Comparison of ENCODE assay signal across 8 cellular contexts in genomic region chr12:55847603-55848329, GRCh38. TPM values are rescaled to one million over a fixed set of nuclear protein-coding genes. Genes with fewer than 3 reads are reported as not detected.
DNase-seq lines count a peak whose midpoint lies in the region; ATAC-seq, FAIRE-seq and TF ChIP-seq lines count a peak whose summit lies in the region.

No MANE protein-coding gene starts in this region.

- no peaks in the 10 kb centered on the region for H3K36me3 ChIP-seq in GM12878 (ENCODE audit: control insufficient read depth in 2 of 2, insufficient read depth in 2 of 2, low read length in 1 of 2)
- no peaks in the 10 kb centered on the region for H3K36me3 ChIP-seq in kidney epithelial cell (ENCODE audit: control insufficient read depth, insufficient read depth, low read length)

- RAD21 ChIA-PET in GM12878 (lab: Charles Lee; ENCODE audit: unreplicated experiment) = interaction anchor here (0.9 to 1.3 kb wide), 2 partner anchors 23 to 31 kb away, joined by 3 to 4 read pairs; no protein-coding TSS in a partner anchor

- SMC1A ChIA-PET in GM12878 (lab: Charles Lee; ENCODE audit: uncharacterized antibody, unreplicated experiment) = interaction anchor here (1.0 to 1.4 kb wide), 4 partner anchors 13 to 110 kb away, joined by 3 to 4 read pairs (median 4); no protein-coding TSS in a partner anchor

- ATAC-seq in GM12878 (peak; percentile 36), HG02938 (IDR thresholded peaks at IDR 0.05; ENCODE audit: unreplicated experiment) (no peak)
- peak; percentile 81 for ATAC-seq in stimulated activated effector memory CD8-positive, alpha-beta T cell treated with anti-CD3 and anti-CD28 coated beads, Interleukin-12 subunit alpha, Interleukin-12 subunit beta, amount 100 ng/mL, for 72 hours

- POLR2A ChIA-PET in GM12878 (lab: Charles Lee) = interaction anchor here (0.6 kb wide), 1 partner anchor 277 kb away, joined by 5 read pairs; no protein-coding TSS in a partner anchor

- no peaks in the 10 kb centered on the region for H3K27me3 Mint-ChIP-seq in activated naive CD4-positive, alpha-beta T cell treated with anti-CD3 and anti-CD28 coated beads for 36 hours (ENCODE audit: low read depth)
- H3K27me3 Mint-ChIP-seq in activated naive CD4-positive, alpha-beta T cell treated with anti-CD3 and anti-CD28 coated beads, Interleukin-2, amount 10 ng/mL, durations not matched to agents 7 days and 5 days = peaks cover 62% of the 10 kb centered on the region

- H3K4me3 ChIP-seq in GM12878 (no peak overlapping the region), kidney epithelial cell (ENCODE audit: low read depth, low read length) (no peak overlapping the region)

- CTCF ChIA-PET in activated naive CD4-positive, alpha-beta T cell treated with anti-CD3 and anti-CD28 coated beads for 36 hours (lab: Charles Lee) = interaction anchor here (1.1 kb wide), 1 partner anchor 33 kb away, joined by 3 read pairs; no protein-coding TSS in a partner anchor
- CTCF ChIA-PET in activated naive CD4-positive, alpha-beta T cell treated with anti-CD3 and anti-CD28 coated beads, Interleukin-2, amount 10 ng/mL, durations not matched to agents 7 days and 5 days (lab: Charles Lee) = interaction anchor here (1.6 kb wide), 1 partner anchor 109 kb away, joined by 5 read pairs; no protein-coding TSS in a partner anchor
- CTCF ChIA-PET in GM12878 (lab: Yijun Ruan, JAX) = interaction anchor here (0.7 to 1.3 kb wide), 3 partner anchors 11 to 79 kb away, joined by 3 read pairs; no protein-coding TSS in a partner anchor

- no peaks in the 10 kb centered on the region for H3K9me3 ChIP-seq in GM12878 (replicated peaks; ENCODE audit: control insufficient read depth, insufficient read depth, low read length)

- no peak overlapping the region for H3K9ac ChIP-seq in GM12878 (ENCODE audit: control insufficient read depth, insufficient read depth, low read length)

- H4K20me1 ChIP-seq in GM12878 (ENCODE audit: control insufficient read depth, insufficient read depth) = no peaks in the 10 kb centered on the region

- no peak overlapping the region for H3K4me2 ChIP-seq in GM12878 (ENCODE audit: control insufficient read depth, insufficient read depth)

- TF ChIP-seq CTCF in GM12878 (IDR thresholded peaks at IDR 0.05 in 2 of 3, conservative IDR thresholded peaks at IDR 0.05 in 1 of 3; ENCODE audit: control insufficient read depth in 2 of 3, extremely low read depth in 1 of 3, insufficient read depth in 1 of 3, low read depth in 3 of 3, low read length in 3 of 3) (no peak), kidney epithelial cell (IDR thresholded peaks at IDR 0.05; ENCODE audit: insufficient read depth, low read length, poor library complexity, severe bottlenecking) (no peak)

- H3K4me3 Mint-ChIP-seq in activated naive CD4-positive, alpha-beta T cell treated with anti-CD3 and anti-CD28 coated beads for 36 hours = no peak overlapping the region
- no peak overlapping the region for H3K4me3 Mint-ChIP-seq in activated naive CD4-positive, alpha-beta T cell treated with anti-CD3 and anti-CD28 coated beads, Interleukin-2, amount 10 ng/mL, durations not matched to agents 7 days and 5 days
- H3K4me3 Mint-ChIP-seq in stimulated activated effector memory CD8-positive, alpha-beta T cell treated with anti-CD3 and anti-CD28 coated beads, Interleukin-12 subunit alpha, Interleukin-12 subunit beta, amount 100 ng/mL, for 72 hours = peak overlapping the region; percentile 60

- in situ Hi-C loops in GM12878 (cut with MboI) = no loop called here

- no peaks in the 10 kb centered on the region for H3K9me3 Mint-ChIP-seq in activated naive CD4-positive, alpha-beta T cell treated with anti-CD3 and anti-CD28 coated beads for 36 hours
- no peaks in the 10 kb centered on the region for H3K9me3 Mint-ChIP-seq in activated naive CD4-positive, alpha-beta T cell treated with anti-CD3 and anti-CD28 coated beads, Interleukin-2, amount 10 ng/mL, durations not matched to agents 7 days and 5 days
- no peaks in the 10 kb centered on the region for H3K9me3 Mint-ChIP-seq in stimulated activated effector memory CD8-positive, alpha-beta T cell treated with anti-CD3 and anti-CD28 coated beads, Interleukin-12 subunit alpha, Interleukin-12 subunit beta, amount 100 ng/mL, for 72 hours

- no peak for TF ChIP-seq RAD21 in GM12878 (IDR thresholded peaks at IDR 0.05; ENCODE audit: insufficient read depth, low read depth, low read length)

- H3K4me1 ChIP-seq in GM12878 (ENCODE audit: control insufficient read depth, insufficient read depth, low read length) = no peaks in the 10 kb centered on the region; the same call in 1 of the 2 replicates

- TF ChIP-seq EP300 in GM12878 (IDR thresholded peaks at IDR 0.05; ENCODE audit: borderline replicate concordance in 1 of 2, control insufficient read depth in 1 of 2, low read depth in 2 of 2, low read length in 2 of 2) = no peak

- intact Hi-C loops in activated naive CD4-positive, alpha-beta T cell treated with anti-CD3 and anti-CD28 coated beads for 36 hours (cut with micrococcal nuclease) = no loop called here
- intact Hi-C loops in GM12878 (cut with micrococcal nuclease; ENCODE audit: unreplicated experiment) = no loop called here

- 21% methylated on average over 4 of the region's 6 CpGs for WGBS in GM12878 (ENCODE audit: insufficient coverage, insufficient replicate concordance, low lambda C conversion rate, missing lambda C conversion rate)

- TF ChIP-seq POLR2A in GM12878 (IDR thresholded peaks at IDR 0.05; ENCODE audit: low read depth, low read length) = no peak

- H3K27ac ChIP-seq in GM12878 (ENCODE audit: control insufficient read depth, insufficient read depth) = no peak overlapping the region

- no peak overlapping the region for H2AFZ ChIP-seq in GM12878 (ENCODE audit: control insufficient read depth, low read depth, low read length)

- no peaks in the 10 kb centered on the region for H3K79me2 ChIP-seq in GM12878 (ENCODE audit: control insufficient read depth, insufficient read depth, low read length)

- H3K36me3 Mint-ChIP-seq in activated naive CD4-positive, alpha-beta T cell treated with anti-CD3 and anti-CD28 coated beads for 36 hours (ENCODE audit: low read depth) = no peaks in the 10 kb centered on the region
- H3K36me3 Mint-ChIP-seq in activated naive CD4-positive, alpha-beta T cell treated with anti-CD3 and anti-CD28 coated beads, Interleukin-2, amount 10 ng/mL, durations not matched to agents 7 days and 5 days = no peaks in the 10 kb centered on the region
- H3K36me3 Mint-ChIP-seq in stimulated activated effector memory CD8-positive, alpha-beta T cell treated with anti-CD3 and anti-CD28 coated beads, Interleukin-12 subunit alpha, Interleukin-12 subunit beta, amount 100 ng/mL, for 72 hours = peaks cover 6% of the 10 kb centered on the region

- H3K27ac Mint-ChIP-seq in activated naive CD4-positive, alpha-beta T cell treated with anti-CD3 and anti-CD28 coated beads for 36 hours = peak overlapping the region; percentile 50
- no peak overlapping the region for H3K27ac Mint-ChIP-seq in activated naive CD4-positive, alpha-beta T cell treated with anti-CD3 and anti-CD28 coated beads, Interleukin-2, amount 10 ng/mL, durations not matched to agents 7 days and 5 days
- peak overlapping the region; percentile 97 for H3K27ac Mint-ChIP-seq in stimulated activated effector memory CD8-positive, alpha-beta T cell treated with anti-CD3 and anti-CD28 coated beads, Interleukin-12 subunit alpha, Interleukin-12 subunit beta, amount 100 ng/mL, for 72 hours

- FAIRE-seq in GM12878 (lab: Jason Lieb, UNC) = no peak

- H3K27me3 ChIP-seq in GM12878 (replicated peaks in 1 of 2; ENCODE audit: control insufficient read depth in 2 of 2, insufficient read depth in 2 of 2, low read length in 1 of 2) (peaks cover 0 to 1% of the 10 kb centered on the region in 2 experiments; a peak in 3 of 4 replicates), kidney epithelial cell (ENCODE audit: control insufficient read depth, insufficient read depth, low read length) (no peaks in the 10 kb centered on the region)

- BruUV-seq in GM12878 (replicated peaks; lab: Mats Ljungman, UMichigan) = no TSS peak

- DNase-seq in activated naive CD4-positive, alpha-beta T cell treated with anti-CD3 and anti-CD28 coated beads for 36 hours = peak; percentile 30
- DNase-seq in activated naive CD4-positive, alpha-beta T cell treated with anti-CD3 and anti-CD28 coated beads, Interleukin-2, amount 10 ng/mL, durations not matched to agents 7 days and 5 days = no peak
- DNase-seq in GM12878 (ENCODE audit: low read depth, low spot score) (no peak), kidney epithelial cell (ENCODE audit: low read depth) (peak; percentile 78), NCI-H526 (lab: John Stamatoyannopoulos, UW) (no peak), NCI-H345 treated with DMSO at 0.1 percent for 48 hours (lab: John Stamatoyannopoulos, UW; ENCODE audit: unreplicated experiment) (no peak)
- no peak for DNase-seq in stimulated activated effector memory CD8-positive, alpha-beta T cell treated with anti-CD3 and anti-CD28 coated beads, Interleukin-12 subunit alpha, Interleukin-12 subunit beta, amount 100 ng/mL, for 72 hours (ENCODE audit: low spot score in 2 of 2)

- H3K4me1 Mint-ChIP-seq in activated naive CD4-positive, alpha-beta T cell treated with anti-CD3 and anti-CD28 coated beads for 36 hours (ENCODE audit: low read depth) = peaks cover 10% of the 10 kb centered on the region
- H3K4me1 Mint-ChIP-seq in activated naive CD4-positive, alpha-beta T cell treated with anti-CD3 and anti-CD28 coated beads, Interleukin-2, amount 10 ng/mL, durations not matched to agents 7 days and 5 days = peaks cover 3% of the 10 kb centered on the region
- H3K4me1 Mint-ChIP-seq in stimulated activated effector memory CD8-positive, alpha-beta T cell treated with anti-CD3 and anti-CD28 coated beads, Interleukin-12 subunit alpha, Interleukin-12 subunit beta, amount 100 ng/mL, for 72 hours = peaks cover 12% of the 10 kb centered on the region

RNA-seq across cellular contexts. Expression of gene MMP19, which starts 5.0 kb away (rescaled TPM):
- under 1 TPM in 1 of 2 experiments, not detected in 1; 0.10 TPM for total RNA-seq in activated naive CD4-positive, alpha-beta T cell treated with anti-CD3 and anti-CD28 coated beads for 36 hours
- total RNA-seq in GM12878 (2013; cell fraction: nucleolus; rRNA removed) = not detected in 2 replicates
- not detected in 2 replicates for total RNA-seq in GM12878 (2014; rRNA removed)
- total RNA-seq in GM12878 (2014; rRNA removed; fragmentation: Illumina TruSeq; extraction: Trizol) = not detected in 2 replicates
- total RNA-seq in GM12878 (2021) = not detected in 2 replicates
- not detected for polyA plus RNA-seq in GM12878 (2011; ENCODE audit: low read depth)
- polyA plus RNA-seq in GM12878 (2011; rRNA removed) = not detected in 2 replicates
- 0.03 TPM in 1 of 2 replicates, not detected in the other for polyA plus RNA-seq in GM12878 (2011; cell fraction: cytosol; rRNA removed)
- polyA plus RNA-seq in GM12878 (2011; cell fraction: nucleus; rRNA removed) = 0.06 TPM in 1 of 2 replicates, not detected in the other
- 0.09 and 0.15 TPM in 2 replicates for polyA plus RNA-seq in GM12878 (2012)
- not detected in 2 replicates for polyA plus RNA-seq in GM12878 (2014; fragmentation: Illumina TruSeq; extraction: Trizol)
- polyA plus RNA-seq in GM12878 (2014; fragmentation: Nextera tagmentation; extraction: Ambion mirVana) = under 1 TPM; 0.03 to 0.04 TPM
- 0.04 TPM in 1 of 2 replicates, not detected in the other for polyA plus RNA-seq in GM12878 (2014; rRNA removed)
- polyA plus RNA-seq in GM12878 (2016; fragmentation: Nextera tagmentation; extraction: Ambion mirVana) = not detected
- not detected in 2 replicates for polyA minus RNA-seq in GM12878 (2011; rRNA and poly(A)+ RNA removed)
- polyA minus RNA-seq in GM12878 (2011; cell fraction: cytosol; rRNA and poly(A)+ RNA removed) = not detected in 2 replicates
- polyA minus RNA-seq in GM12878 (2011; cell fraction: nucleus; rRNA and poly(A)+ RNA removed) = not detected in 2 replicates
- total RNA-seq in kidney epithelial cell = 0.07 and 0.08 TPM in 2 replicates

RNA-seq across cellular contexts. Expression of gene DNAJC14, which starts 18.4 kb away (rescaled TPM):
- total RNA-seq in activated naive CD4-positive, alpha-beta T cell treated with anti-CD3 and anti-CD28 coated beads for 36 hours = 10 to 100 TPM; 19.7 to 21.9 TPM
- total RNA-seq in GM12878 (2013; cell fraction: nucleolus; rRNA removed) = 37.3 and 47.3 TPM in 2 replicates
- 36.5 and 40.4 TPM in 2 replicates for total RNA-seq in GM12878 (2014; rRNA removed)
- total RNA-seq in GM12878 (2014; rRNA removed; fragmentation: Illumina TruSeq; extraction: Trizol) = 33.9 and 35.4 TPM in 2 replicates
- 30.9 and 31.2 TPM in 2 replicates for total RNA-seq in GM12878 (2021)
- polyA plus RNA-seq in GM12878 (2011; ENCODE audit: low read depth) = 13.8 TPM
- polyA plus RNA-seq in GM12878 (2011; rRNA removed) = 19.6 and 22.1 TPM in 2 replicates
- polyA plus RNA-seq in GM12878 (2011; cell fraction: cytosol; rRNA removed) = 19.6 and 31.7 TPM in 2 replicates
- polyA plus RNA-seq in GM12878 (2011; cell fraction: nucleus; rRNA removed) = 9.0 and 15.2 TPM in 2 replicates
- polyA plus RNA-seq in GM12878 (2012) = 19.0 and 21.5 TPM in 2 replicates
- polyA plus RNA-seq in GM12878 (2014; fragmentation: Illumina TruSeq; extraction: Trizol) = 32.0 and 37.3 TPM in 2 replicates
- 1 to 10 TPM; 5.7 to 8.7 TPM for polyA plus RNA-seq in GM12878 (2014; fragmentation: Nextera tagmentation; extraction: Ambion mirVana)
- 19.0 and 21.9 TPM in 2 replicates for polyA plus RNA-seq in GM12878 (2014; rRNA removed)
- polyA plus RNA-seq in GM12878 (2016; fragmentation: Nextera tagmentation; extraction: Ambion mirVana) = 10 to 100 TPM; 21.4 to 22.3 TPM
- 17.7 and 18.5 TPM in 2 replicates for polyA minus RNA-seq in GM12878 (2011; rRNA and poly(A)+ RNA removed)
- polyA minus RNA-seq in GM12878 (2011; cell fraction: cytosol; rRNA and poly(A)+ RNA removed) = 11.5 and 17.0 TPM in 2 replicates
- 7.7 and 12.7 TPM in 2 replicates for polyA minus RNA-seq in GM12878 (2011; cell fraction: nucleus; rRNA and poly(A)+ RNA removed)
- total RNA-seq in kidney epithelial cell = 35.3 and 36.9 TPM in 2 replicates

RNA-seq across cellular contexts. Expression of gene ORMDL2, which starts 29.9 kb away (rescaled TPM):
- 10 to 100 TPM; 23.8 to 26.4 TPM for total RNA-seq in activated naive CD4-positive, alpha-beta T cell treated with anti-CD3 and anti-CD28 coated beads for 36 hours
- total RNA-seq in GM12878 (2013; cell fraction: nucleolus; rRNA removed) = 16.9 and 18.8 TPM in 2 replicates
- 26.0 and 33.5 TPM in 2 replicates for total RNA-seq in GM12878 (2014; rRNA removed)
- total RNA-seq in GM12878 (2014; rRNA removed; fragmentation: Illumina TruSeq; extraction: Trizol) = 24.2 and 29.1 TPM in 2 replicates
- 33.7 and 37.6 TPM in 2 replicates for total RNA-seq in GM12878 (2021)
- polyA plus RNA-seq in GM12878 (2011; ENCODE audit: low read depth) = 53.0 TPM
- polyA plus RNA-seq in GM12878 (2011; rRNA removed) = 13.8 and 15.0 TPM in 2 replicates
- 17.5 and 20.8 TPM in 2 replicates for polyA plus RNA-seq in GM12878 (2011; cell fraction: cytosol; rRNA removed)
- polyA plus RNA-seq in GM12878 (2011; cell fraction: nucleus; rRNA removed) = 7.4 and 9.5 TPM in 2 replicates
- polyA plus RNA-seq in GM12878 (2012) = 31.1 and 39.4 TPM in 2 replicates
- polyA plus RNA-seq in GM12878 (2014; fragmentation: Illumina TruSeq; extraction: Trizol) = 34.1 and 44.2 TPM in 2 replicates
- 100 to 1,000 TPM; 123 to 135 TPM for polyA plus RNA-seq in GM12878 (2014; fragmentation: Nextera tagmentation; extraction: Ambion mirVana)
- 24.3 and 27.5 TPM in 2 replicates for polyA plus RNA-seq in GM12878 (2014; rRNA removed)
- 10 to 100 TPM; 86.9 to 96.0 TPM for polyA plus RNA-seq in GM12878 (2016; fragmentation: Nextera tagmentation; extraction: Ambion mirVana)
- 19.4 and 32.5 TPM in 2 replicates for polyA minus RNA-seq in GM12878 (2011; rRNA and poly(A)+ RNA removed)
- 8.0 and 11.1 TPM in 2 replicates for polyA minus RNA-seq in GM12878 (2011; cell fraction: cytosol; rRNA and poly(A)+ RNA removed)
- polyA minus RNA-seq in GM12878 (2011; cell fraction: nucleus; rRNA and poly(A)+ RNA removed) = 13.8 and 14.9 TPM in 2 replicates
- 37.0 and 42.6 TPM in 2 replicates for total RNA-seq in kidney epithelial cell

RNA-seq across cellular contexts. Expression of gene SARNP, which starts 30.2 kb away (rescaled TPM):
- 100 to 1,000 TPM; 100 to 101 TPM for total RNA-seq in activated naive CD4-positive, alpha-beta T cell treated with anti-CD3 and anti-CD28 coated beads for 36 hours
- total RNA-seq in GM12878 (2013; cell fraction: nucleolus; rRNA removed) = 55.7 and 56.6 TPM in 2 replicates
- total RNA-seq in GM12878 (2014; rRNA removed) (79.9 and 105 TPM in 2 replicates), GM12878 (2014; rRNA removed; fragmentation: Illumina TruSeq; extraction: Trizol) (168 and 173 TPM in 2 replicates), GM12878 (2021) (77.6 and 88.0 TPM in 2 replicates), kidney epithelial cell (123 and 141 TPM in 2 replicates)
- 67.8 TPM for polyA plus RNA-seq in GM12878 (2011; ENCODE audit: low read depth)
- polyA plus RNA-seq in GM12878 (2011; rRNA removed) (172 and 221 TPM in 2 replicates), GM12878 (2014; fragmentation: Illumina TruSeq; extraction: Trizol) (222 and 297 TPM in 2 replicates), GM12878 (2014; fragmentation: Nextera tagmentation; extraction: Ambion mirVana) (100 to 1,000 TPM; 419 to 445 TPM), GM12878 (2014; rRNA removed) (113 and 170 TPM in 2 replicates), GM12878 (2016; fragmentation: Nextera tagmentation; extraction: Ambion mirVana) (100 to 1,000 TPM; 204 to 205 TPM)
- polyA plus RNA-seq in GM12878 (2011; cell fraction: cytosol; rRNA removed) = 82.3 and 99.2 TPM in 2 replicates
- 69.4 and 73.8 TPM in 2 replicates for polyA plus RNA-seq in GM12878 (2011; cell fraction: nucleus; rRNA removed)
- 94.7 and 111 TPM in 2 replicates for polyA plus RNA-seq in GM12878 (2012)
- 37.2 and 52.1 TPM in 2 replicates for polyA minus RNA-seq in GM12878 (2011; rRNA and poly(A)+ RNA removed)
- 12.4 and 20.5 TPM in 2 replicates for polyA minus RNA-seq in GM12878 (2011; cell fraction: cytosol; rRNA and poly(A)+ RNA removed)
- polyA minus RNA-seq in GM12878 (2011; cell fraction: nucleus; rRNA and poly(A)+ RNA removed) = 16.7 and 25.6 TPM in 2 replicates

Comparison
In these comparisons a context has a peak if more than half of its experiments do, and no peak if none do; other contexts are left out.
1. DNase-seq: peak in activated naive CD4-positive, alpha-beta T cell treated with anti-CD3 and anti-CD28 coated beads for 36 hours (single experiment) and kidney epithelial cell (single experiment); none in activated naive CD4-positive, alpha-beta T cell treated with anti-CD3 and anti-CD28 coated beads, Interleukin-2, amount 10 ng/mL, durations not matched to agents 7 days and 5 days (single experiment), GM12878 (single experiment), stimulated activated effector memory CD8-positive, alpha-beta T cell treated with anti-CD3 and anti-CD28 coated beads, Interleukin-12 subunit alpha, Interleukin-12 subunit beta, amount 100 ng/mL, for 72 hours (0 of 2), NCI-H526 (0 of 2) and NCI-H345 treated with DMSO at 0.1 percent for 48 hours (single experiment).